Comparison of ENCODE assay signal across 31 cellular contexts in genomic region chr16:82992826-82993225, GRCh38.
"Had no signal": no experiment of that assay in that cellular context is flagged by ENCODE, and none has a peak within 500 bp of the region (broad histone marks: within the 10 kb centered on the region; RNA-seq: fewer than 3 reads in every experiment).

No MANE protein-coding gene starts in this region.

- H3K4me2 ChIP-seq: neural progenitor cell had no signal

- H3K4me1 ChIP-seq: neural progenitor cell, parathyroid adenoma, right lobe of liver, testis, thyroid gland had no signal

- H3K27ac ChIP-seq: left ventricle myocardium inferior, neural progenitor cell, neutrophil, parathyroid adenoma, psoas muscle, right atrium auricular region, right lobe of liver, stomach, testis, thyroid gland, upper lobe of left lung had no signal

- H3K4me3 Mint-ChIP-seq: immature natural killer cell; naive B cell; natural killer cell; nephron progenitor cell; neural progenitor cell; stimulated activated naive B cell treated with anti-CD40 and anti-IgM and Interleukin-4, amounts not matched to agents 10 μg/mL and 1 μg/mL and 100 μg/mL, for 72 hours had no signal

- H3K9ac ChIP-seq: neural progenitor cell, parathyroid adenoma had no signal

- H2AFZ ChIP-seq: neural progenitor cell, parathyroid adenoma had no signal

- H3K27me3 Mint-ChIP-seq: naive B cell; stimulated activated naive B cell treated with anti-CD40 and anti-IgM and Interleukin-4, amounts not matched to agents 10 μg/mL and 1 μg/mL and 100 μg/mL, for 72 hours had no signal

- H3K27ac Mint-ChIP-seq: immature natural killer cell; naive B cell; natural killer cell; nephron progenitor cell; neural progenitor cell; stimulated activated naive B cell treated with anti-CD40 and anti-IgM and Interleukin-4, amounts not matched to agents 10 μg/mL and 1 μg/mL and 100 μg/mL, for 72 hours had no signal

- H3K36me3 Mint-ChIP-seq: naive B cell; natural killer cell; neural progenitor cell; stimulated activated naive B cell treated with anti-CD40 and anti-IgM and Interleukin-4, amounts not matched to agents 10 μg/mL and 1 μg/mL and 100 μg/mL, for 72 hours had no signal

- FAIRE-seq: islet of Langerhans, kidney had no signal

- ATAC-seq: natural killer cell; psoas muscle; right lobe of liver; stimulated activated naive B cell treated with anti-CD40 and anti-IgM and Interleukin-4, amounts not matched to agents 10 μg/mL and 1 μg/mL and 100 μg/mL, for 72 hours; stimulated activated naive CD8-positive, alpha-beta T cell treated with anti-CD3 and anti-CD28 coated beads, Interleukin-15, Interleukin-2, amounts not matched to agents 100 U/mL and 50 U/mL, for 24 hours had no signal

- H3K9me3 ChIP-seq: left ventricle myocardium inferior, mucosa of descending colon, neutrophil, psoas muscle, right atrium auricular region, right lobe of liver, stomach, testis, thyroid gland, transverse colon, upper lobe of left lung had no signal

- H3K79me2 ChIP-seq: parathyroid adenoma had no signal

- H3K27me3 ChIP-seq: neural progenitor cell, neutrophil, right atrium auricular region, right lobe of liver, stomach, testis, thyroid gland, transverse colon, upper lobe of left lung had no signal

- H3K36me3 ChIP-seq: left ventricle myocardium inferior, neural progenitor cell, neutrophil, right atrium auricular region, right lobe of liver, stomach, thyroid gland, transverse colon, upper lobe of left lung had no signal

- H3K4me1 Mint-ChIP-seq: naive B cell; neural progenitor cell; stimulated activated naive B cell treated with anti-CD40 and anti-IgM and Interleukin-4, amounts not matched to agents 10 μg/mL and 1 μg/mL and 100 μg/mL, for 72 hours had no signal

- H3K4me3 ChIP-seq: left ventricle myocardium inferior, lung, mucosa of descending colon, neural progenitor cell, psoas muscle, right atrium auricular region, right lobe of liver, stomach, testis, thyroid gland, transverse colon, upper lobe of left lung had no signal

- DNase-seq: head of caudate nucleus; hypothalamus; immature natural killer cell; kidney; left colon; left ventricle myocardium inferior; midbrain; naive B cell; natural killer cell; nephron progenitor cell; occipital lobe; psoas muscle; right lobe of liver; stimulated activated CD4-positive, alpha-beta T cell treated with anti-CD3 and anti-CD28 coated beads, Interleukin-12 subunit alpha, Interleukin-12 subunit beta, amount 100 ng/mL, for 4 hours; stimulated activated CD4-positive, alpha-beta T cell treated with anti-CD3 and anti-CD28 coated beads, Interleukin-15, amount 100 ng/mL, for 24 hours; stimulated activated CD4-positive, alpha-beta T cell treated with anti-CD3 and anti-CD28 coated beads, Interleukin-2, amount 100 ng/mL, for 24 hours; stimulated activated CD4-positive, alpha-beta T cell treated with anti-CD3 and anti-CD28 coated beads, Interleukin-4, amount 100 ng/mL, for 1 hour; stimulated activated naive B cell treated with anti-CD40 and anti-IgM and Interleukin-4, amounts not matched to agents 10 μg/mL and 1 μg/mL and 100 μg/mL, for 72 hours; stimulated activated naive CD8-positive, alpha-beta T cell treated with anti-CD3 and anti-CD28 coated beads, Interleukin-15, Interleukin-2, amounts not matched to agents 100 U/mL and 50 U/mL, for 24 hours; stomach; testis; thyroid gland; transverse colon; upper lobe of left lung had no signal

- H3K9me3 Mint-ChIP-seq: natural killer cell, nephron progenitor cell, neural progenitor cell had no signal
